In the genomic region with DNA sequence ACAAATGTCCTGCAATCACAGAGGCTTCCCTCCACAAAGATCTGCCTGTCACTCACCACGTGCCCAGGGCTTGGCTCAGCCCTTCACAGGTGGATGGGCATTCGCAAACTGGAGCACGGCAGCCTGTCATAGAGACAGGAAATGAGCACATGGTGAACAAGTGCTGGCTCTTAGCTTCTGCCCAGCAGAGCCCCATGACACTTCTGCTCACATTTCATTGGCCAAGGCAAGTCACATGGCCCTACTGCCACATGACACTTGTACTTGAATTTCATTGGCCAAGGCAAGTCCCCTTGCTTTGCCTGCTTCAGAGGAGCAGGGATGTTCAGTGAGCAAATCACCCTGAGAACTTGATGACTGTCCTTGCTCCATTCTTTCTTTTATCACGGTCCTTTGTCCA, we compare ENCODE assay signal across 12 cellular contexts.
DNase-seq lines count a peak whose midpoint lies in the region; ATAC-seq and TF ChIP-seq lines count a peak whose summit lies in the region.
"Had no signal": no experiment of that assay in that cellular context is flagged by ENCODE, and none has a peak within 500 bp of the region (broad histone marks: within the 10 kb centered on the region; RNA-seq: fewer than 3 reads in every experiment).

No MANE protein-coding gene starts in this region.

- H3K4me3 ChIP-seq in GM23338 = no peak overlapping the region
- H3K4me3 ChIP-seq: body of pancreas, lung, thyroid gland had no signal

- H4K20me1 ChIP-seq in GM23338 (replicated peaks; ENCODE audit: insufficient read depth) = no peaks in the 10 kb centered on the region

- no peaks in the 10 kb centered on the region for H3K27me3 ChIP-seq in GM23338 (ENCODE audit: insufficient read depth)
- H3K27me3 ChIP-seq: body of pancreas, thyroid gland had no signal

- no peaks in the 10 kb centered on the region for H3K27me3 Mint-ChIP-seq in activated T-helper 2 cell treated with anti-CD3 and anti-CD28 coated beads, Interferon-gamma antibody, Interleukin-2, Interleukin-4, amounts not matched to agents 10 μg/mL and 5 μg/mL and 100 μg/mL, durations not matched to agents 14 hours and 24 hours and 36 hours (ENCODE audit: low read depth)
- H3K27me3 Mint-ChIP-seq in GM23338 (ENCODE audit: insufficient read depth, low read depth, poor library complexity) = peaks cover 10% of the 10 kb centered on the region

- no peak for TF ChIP-seq CTCF in GM23338 (conservative IDR thresholded peaks at IDR 0.05; ENCODE audit: low read depth in 2 of 2)

- H3K9me2 ChIP-seq in GM23338 (ENCODE audit: insufficient read depth) = peaks cover 5% of the 10 kb centered on the region; the same call in 1 of the 2 replicates

- no peak overlapping the region for H3K4me3 Mint-ChIP-seq in activated T-helper 2 cell treated with anti-CD3 and anti-CD28 coated beads, Interferon-gamma antibody, Interleukin-2, Interleukin-4, amounts not matched to agents 10 μg/mL and 5 μg/mL and 100 μg/mL, durations not matched to agents 14 hours and 24 hours and 36 hours (ENCODE audit: low read depth)
- no peak overlapping the region; the same call in 2 of the 3 replicates for H3K4me3 Mint-ChIP-seq in GM23338

- no peak overlapping the region for H2AFZ ChIP-seq in GM23338

- H3K27ac ChIP-seq in GM23338 (ENCODE audit: low read depth) = no peak overlapping the region
- H3K27ac ChIP-seq: body of pancreas, thyroid gland had no signal

- peak; percentile 31 for DNase-seq in NCI-H748 (lab: John Stamatoyannopoulos, UW; ENCODE audit: unreplicated experiment)
- DNase-seq in NCI-H748 treated with DMSO at 0.1 percent for 48 hours (lab: John Stamatoyannopoulos, UW) = no peak
- peak; percentile 3 for DNase-seq in GDM1 (lab: John Stamatoyannopoulos, UW)
- DNase-seq in SW480 (ENCODE audit: low spot score) = peak; percentile 22
- DNase-seq in stimulated activated CD4-positive, alpha-beta T cell treated with anti-CD3 and anti-CD28 coated beads, Interleukin-12 subunit alpha, Interleukin-12 subunit beta, amount 100 ng/mL, for 4 hours = peak; percentile 8
- DNase-seq in activated T-helper 2 cell treated with anti-CD3 and anti-CD28 coated beads, Interferon-gamma antibody, Interleukin-2, Interleukin-4, amounts not matched to agents 10 μg/mL and 5 μg/mL and 100 μg/mL, durations not matched to agents 14 hours and 24 hours and 36 hours (ENCODE audit: low spot score) = no peak
- DNase-seq in GM23338 (ENCODE audit: low spot score) = no peak
- DNase-seq: activated CD8-positive, alpha-beta memory T cell treated with anti-CD3 and anti-CD28 coated beads, Interleukin-2, amount 50 U/mL, for 4 hours; body of pancreas; thyroid gland had no signal

- H3K4me2 ChIP-seq in GM23338 = no peak overlapping the region

- H3K27ac Mint-ChIP-seq in activated T-helper 2 cell treated with anti-CD3 and anti-CD28 coated beads, Interferon-gamma antibody, Interleukin-2, Interleukin-4, amounts not matched to agents 10 μg/mL and 5 μg/mL and 100 μg/mL, durations not matched to agents 14 hours and 24 hours and 36 hours = no peak overlapping the region
- no peak overlapping the region for H3K27ac Mint-ChIP-seq in GM23338

- intact Hi-C loops in activated T-helper 2 cell treated with anti-CD3 and anti-CD28 coated beads, Interferon-gamma antibody, Interleukin-2, Interleukin-4, amounts not matched to agents 10 μg/mL and 5 μg/mL and 100 μg/mL, durations not matched to agents 14 hours and 24 hours and 36 hours (cut with micrococcal nuclease) = no loop called here

- H3K4me1 Mint-ChIP-seq in activated T-helper 2 cell treated with anti-CD3 and anti-CD28 coated beads, Interferon-gamma antibody, Interleukin-2, Interleukin-4, amounts not matched to agents 10 μg/mL and 5 μg/mL and 100 μg/mL, durations not matched to agents 14 hours and 24 hours and 36 hours (ENCODE audit: low read depth) = no peaks in the 10 kb centered on the region
- peaks cover 16% of the 10 kb centered on the region for H3K4me1 Mint-ChIP-seq in GM23338

- no peaks in the 10 kb centered on the region for H3K9me3 Mint-ChIP-seq in activated T-helper 2 cell treated with anti-CD3 and anti-CD28 coated beads, Interferon-gamma antibody, Interleukin-2, Interleukin-4, amounts not matched to agents 10 μg/mL and 5 μg/mL and 100 μg/mL, durations not matched to agents 14 hours and 24 hours and 36 hours
- H3K9me3 Mint-ChIP-seq in GM23338 = peaks cover 24% of the 10 kb centered on the region

- H3K79me2 ChIP-seq in GM23338 (replicated peaks; ENCODE audit: insufficient read depth) = no peaks in the 10 kb centered on the region

- ATAC-seq in GM23338 (no peak), HG03565 (IDR thresholded peaks at IDR 0.05; ENCODE audit: unreplicated experiment) (no peak)
- ATAC-seq: body of pancreas had no signal

- no peaks in the 10 kb centered on the region for H3K36me3 Mint-ChIP-seq in activated T-helper 2 cell treated with anti-CD3 and anti-CD28 coated beads, Interferon-gamma antibody, Interleukin-2, Interleukin-4, amounts not matched to agents 10 μg/mL and 5 μg/mL and 100 μg/mL, durations not matched to agents 14 hours and 24 hours and 36 hours (ENCODE audit: low read depth)
- no peaks in the 10 kb centered on the region; the same call in none of the 3 replicates for H3K36me3 Mint-ChIP-seq in GM23338 (ENCODE audit: low read depth)

- H3K36me3 ChIP-seq in GM23338 (ENCODE audit: insufficient read depth) = no peaks in the 10 kb centered on the region
- H3K36me3 ChIP-seq: thyroid gland had no signal

- no peaks in the 10 kb centered on the region for H3F3A ChIP-seq in GM23338 (replicated peaks; ENCODE audit: low read depth)

- H3K4me1 ChIP-seq in GM23338 (ENCODE audit: insufficient read depth) = peaks cover 6% of the 10 kb centered on the region
- H3K4me1 ChIP-seq: body of pancreas, thyroid gland had no signal

TF ChIP-seq in GM23338, 12 proteins besides CTCF, POLR2A, EP300 and RAD21:
- TF ChIP-seq, protein P1, sequence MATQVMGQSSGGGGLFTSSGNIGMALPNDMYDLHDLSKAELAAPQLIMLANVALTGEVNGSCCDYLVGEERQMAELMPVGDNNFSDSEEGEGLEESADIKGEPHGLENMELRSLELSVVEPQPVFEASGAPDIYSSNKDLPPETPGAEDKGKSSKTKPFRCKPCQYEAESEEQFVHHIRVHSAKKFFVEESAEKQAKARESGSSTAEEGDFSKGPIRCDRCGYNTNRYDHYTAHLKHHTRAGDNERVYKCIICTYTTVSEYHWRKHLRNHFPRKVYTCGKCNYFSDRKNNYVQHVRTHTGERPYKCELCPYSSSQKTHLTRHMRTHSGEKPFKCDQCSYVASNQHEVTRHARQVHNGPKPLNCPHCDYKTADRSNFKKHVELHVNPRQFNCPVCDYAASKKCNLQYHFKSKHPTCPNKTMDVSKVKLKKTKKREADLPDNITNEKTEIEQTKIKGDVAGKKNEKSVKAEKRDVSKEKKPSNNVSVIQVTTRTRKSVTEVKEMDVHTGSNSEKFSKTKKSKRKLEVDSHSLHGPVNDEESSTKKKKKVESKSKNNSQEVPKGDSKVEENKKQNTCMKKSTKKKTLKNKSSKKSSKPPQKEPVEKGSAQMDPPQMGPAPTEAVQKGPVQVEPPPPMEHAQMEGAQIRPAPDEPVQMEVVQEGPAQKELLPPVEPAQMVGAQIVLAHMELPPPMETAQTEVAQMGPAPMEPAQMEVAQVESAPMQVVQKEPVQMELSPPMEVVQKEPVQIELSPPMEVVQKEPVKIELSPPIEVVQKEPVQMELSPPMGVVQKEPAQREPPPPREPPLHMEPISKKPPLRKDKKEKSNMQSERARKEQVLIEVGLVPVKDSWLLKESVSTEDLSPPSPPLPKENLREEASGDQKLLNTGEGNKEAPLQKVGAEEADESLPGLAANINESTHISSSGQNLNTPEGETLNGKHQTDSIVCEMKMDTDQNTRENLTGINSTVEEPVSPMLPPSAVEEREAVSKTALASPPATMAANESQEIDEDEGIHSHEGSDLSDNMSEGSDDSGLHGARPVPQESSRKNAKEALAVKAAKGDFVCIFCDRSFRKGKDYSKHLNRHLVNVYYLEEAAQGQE (IDR thresholded peaks at IDR 0.05; ENCODE audit: unreplicated experiment) = no peak

Comparison
In these comparisons a context has a peak if more than half of its experiments do, and no peak if none do; other contexts are left out.
1. DNase-seq: peak in NCI-H748 (single experiment), GDM1 (single experiment), SW480 (single experiment) and stimulated activated CD4-positive, alpha-beta T cell treated with anti-CD3 and anti-CD28 coated beads, Interleukin-12 subunit alpha, Interleukin-12 subunit beta, amount 100 ng/mL, for 4 hours (single experiment); none in NCI-H748 treated with DMSO at 0.1 percent for 48 hours (single experiment), activated T-helper 2 cell treated with anti-CD3 and anti-CD28 coated beads, Interferon-gamma antibody, Interleukin-2, Interleukin-4, amounts not matched to agents 10 μg/mL and 5 μg/mL and 100 μg/mL, durations not matched to agents 14 hours and 24 hours and 36 hours (single experiment) and GM23338 (single experiment).